In the genomic region with DNA sequence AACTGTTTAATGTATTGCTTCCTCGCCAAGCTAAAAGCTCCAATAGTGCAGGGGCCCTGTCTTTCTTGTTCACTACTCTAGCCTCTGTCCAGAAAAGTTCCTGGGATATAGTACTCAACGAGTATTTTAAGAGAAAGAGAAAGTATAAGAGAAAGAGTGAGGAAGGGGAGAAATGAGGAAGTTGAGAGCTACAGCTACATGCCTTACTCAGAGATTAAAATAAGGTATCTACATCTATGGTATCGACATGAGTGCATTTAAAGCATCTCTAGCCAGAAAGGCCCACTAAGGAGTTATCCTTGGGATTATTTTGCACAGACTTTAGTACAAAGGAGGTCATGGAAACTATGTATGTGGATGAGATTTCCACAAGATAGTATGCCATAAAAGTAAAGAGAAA, we compare ENCODE assay signal across 10 cellular contexts. TPM values are rescaled to one million over a fixed set of nuclear protein-coding genes. Genes with fewer than 3 reads are reported as not detected.
DNase-seq lines count a peak whose midpoint lies in the region; ATAC-seq and TF ChIP-seq lines count a peak whose summit lies in the region.
"Had no signal": no experiment of that assay in that cellular context is flagged by ENCODE, and none has a peak within 500 bp of the region (broad histone marks: within the 10 kb centered on the region; RNA-seq: fewer than 3 reads in every experiment).

No MANE protein-coding gene starts in this region.

- no peaks in the 10 kb centered on the region for H3K4me1 ChIP-seq in BE2C

- peaks cover 8 to 10% (median 9%) of the 10 kb centered on the region in 3 donors for H3K36me3 Mint-ChIP-seq in immature natural killer cell

- no peaks in the 10 kb centered on the region; the same call in 1 of the 2 replicates for H3K9me3 ChIP-seq in BE2C
- H3K9me3 ChIP-seq: right lobe of liver had no signal

- H3K27me3 ChIP-seq in BE2C: no peaks in the 10 kb centered on the region
- H3K27me3 ChIP-seq: right lobe of liver had no signal

- ATAC-seq in GM18508 (IDR thresholded peaks at IDR 0.05; ENCODE audit: insufficient read depth, unreplicated experiment): peak; percentile 76
- ATAC-seq in GM21723 (IDR thresholded peaks at IDR 0.05; ENCODE audit: unreplicated experiment): peak; percentile 73
- ATAC-seq in HG03521 (IDR thresholded peaks at IDR 0.05; ENCODE audit: unreplicated experiment): peak; percentile 76

- peak overlapping the region in 3 of 6 donors; percentile 4 to 27 (median 13) for H3K27ac Mint-ChIP-seq in immature natural killer cell
- H3K27ac Mint-ChIP-seq: brain had no signal

- TF ChIP-seq CTCF in BE2C (IDR thresholded peaks at IDR 0.05; ENCODE audit: low read depth, low read length): no peak

- peaks cover 11% of the 10 kb centered on the region for H3K36me3 ChIP-seq in BE2C
- H3K36me3 ChIP-seq: right lobe of liver had no signal

- DNase-seq in immature natural killer cell (no peak), BE2C (no peak), NCI-H2029 (lab: John Stamatoyannopoulos, UW) (no peak), amygdala (lab: John Stamatoyannopoulos, UW) (no peak)
- no peak for DNase-seq in NK-92 treated with Interleukin-12 subunit alpha and Interleukin-12 subunit beta, amount 100 ng/mL, for 24 hours (lab: John Stamatoyannopoulos, UW)
- DNase-seq: right lobe of liver had no signal

- H3K9me3 Mint-ChIP-seq in immature natural killer cell: no peaks in the 10 kb centered on the region

- peak overlapping the region in 3 of 5 donors; percentile 0 to 29 (median 0) for H3K4me3 Mint-ChIP-seq in immature natural killer cell
- H3K4me3 Mint-ChIP-seq: brain had no signal

- H3K27me3 Mint-ChIP-seq in immature natural killer cell (ENCODE audit: low read depth in 3 of 3): no peaks in the 10 kb centered on the region
- H3K27me3 Mint-ChIP-seq: brain had no signal

- H3K4me3 ChIP-seq in BE2C (ENCODE audit: low read depth, low read length): no peak overlapping the region
- H3K4me3 ChIP-seq: right lobe of liver had no signal

- peaks cover 43 to 71% of the 10 kb centered on the region in 2 donors for H3K4me1 Mint-ChIP-seq in immature natural killer cell

RNA-seq across cellular contexts. Expression of a gene that starts 28.5 kb away (rescaled TPM):
- polyA plus RNA-seq in immature natural killer cell: 10 to 100 TPM in 2 of 3 donors, 1 to 10 TPM in 1; 7.6 to 44.0 (median 18.6) TPM
- 38.5 TPM for polyA plus RNA-seq in BE2C (2012; ENCODE audit: insufficient read depth, insufficient read length, low read depth)
